In the genomic region with DNA sequence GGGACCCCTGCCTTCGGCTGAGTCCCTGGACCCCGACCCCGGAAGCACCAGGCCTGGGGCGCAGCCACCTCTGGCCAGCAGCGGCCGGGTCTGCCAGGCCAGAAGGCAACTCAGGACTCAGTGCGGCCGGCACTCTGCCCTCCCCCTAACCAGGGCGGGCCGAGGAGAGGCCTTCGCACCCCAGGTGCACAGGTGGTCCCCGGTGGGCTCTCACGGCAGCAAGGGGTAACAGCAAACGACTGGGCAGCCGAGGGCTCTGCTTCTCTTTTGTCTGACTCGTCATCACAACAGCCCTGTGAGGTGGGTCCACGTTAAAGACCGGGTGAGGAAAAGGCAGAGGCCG, we compare ENCODE assay signal across 18 cellular contexts. TPM values are rescaled to one million over a fixed set of nuclear protein-coding genes. Genes with fewer than 3 reads are reported as not detected.
DNase-seq lines count a peak whose midpoint lies in the region; ATAC-seq and TF ChIP-seq lines count a peak whose summit lies in the region.
"Had no signal": no experiment of that assay in that cellular context is flagged by ENCODE, and none has a peak within 500 bp of the region (broad histone marks: within the 10 kb centered on the region; RNA-seq: fewer than 3 reads in every experiment).

No MANE protein-coding gene starts in this region.

- H3K4me3 ChIP-seq in heart right ventricle, result no peak overlapping the region
- no peak overlapping the region for H3K4me3 ChIP-seq in lower lobe of right lung
- H3K4me3 ChIP-seq in sigmoid colon, result no peak overlapping the region
- H3K4me3 ChIP-seq in upper lobe of left lung, result no peak overlapping the region

- no peaks in the 10 kb centered on the region for H3K27me3 ChIP-seq in heart right ventricle
- no peaks in the 10 kb centered on the region for H3K27me3 ChIP-seq in lower lobe of right lung (ENCODE audit: low read depth)
- H3K27me3 ChIP-seq in sigmoid colon, result no peaks in the 10 kb centered on the region
- no peaks in the 10 kb centered on the region for H3K27me3 ChIP-seq in upper lobe of left lung

- H3K4me1 ChIP-seq in heart right ventricle (peaks cover 55 to 94% (median 87%) of the 10 kb centered on the region in 9 donors), lower lobe of right lung (peaks cover 64% of the 10 kb centered on the region), sigmoid colon (peaks cover 0 to 70% (median 65%) of the 10 kb centered on the region in 4 donors), upper lobe of left lung (peaks cover 58 to 72% (median 67%) of the 10 kb centered on the region in 4 donors)

- peak in 1 of 2 donors; percentile 21 for DNase-seq in heart right ventricle
- no peak for DNase-seq in left cardiac atrium
- DNase-seq in lower lobe of right lung, result no peak
- no peak for DNase-seq in sigmoid colon
- peak in 1 of 2 donors; percentile 73 for DNase-seq in upper lobe of left lung
- no peak for DNase-seq in ACHN
- no peak for DNase-seq in DMS153 (lab: John Stamatoyannopoulos, UW)
- no peak for DNase-seq in occipital lobe (lab: John Stamatoyannopoulos, UW)
- DNase-seq: activated CD4-positive, alpha-beta memory T cell treated with anti-CD3 and anti-CD28 coated beads for 36 hours; activated gamma-delta T cell treated with Interleukin-2 at 50 U/mL for 16 hours; COR-L47; effector memory CD4-positive, alpha-beta T cell; NCI-H1105 treated with DMSO at 0.1 percent for 48 hours; NCI-H2081 treated with DMSO at 0.1 percent for 48 hours had no signal

- ATAC-seq in heart right ventricle, result no peak
- ATAC-seq in left cardiac atrium, result no peak
- no peak for ATAC-seq in lower lobe of right lung
- no peak for ATAC-seq in upper lobe of left lung (ENCODE audit: low FRiP score in 2 of 2)
- ATAC-seq: esophagus mucosa; Panc1; stimulated activated memory B cell treated with anti-CD40 and anti-IgM and Interleukin-4, amounts not matched to agents 10 μg/mL and 1 μg/mL and 100 μg/mL, for 72 hours; WTC11 had no signal

- H3K9me3 ChIP-seq in heart right ventricle (no peaks in the 10 kb centered on the region), lower lobe of right lung (no peaks in the 10 kb centered on the region), sigmoid colon (no peaks in the 10 kb centered on the region), upper lobe of left lung (no peaks in the 10 kb centered on the region)

- H3K36me3 ChIP-seq in heart right ventricle (no peaks in the 10 kb centered on the region), lower lobe of right lung (no peaks in the 10 kb centered on the region), sigmoid colon (no peaks in the 10 kb centered on the region), upper lobe of left lung (no peaks in the 10 kb centered on the region)

- no peak for TF ChIP-seq POLR2A in sigmoid colon (IDR thresholded peaks at IDR 0.05)
- no peak for TF ChIP-seq POLR2A in upper lobe of left lung (IDR thresholded peaks at IDR 0.05)

- no peak for TF ChIP-seq EP300 in sigmoid colon (IDR thresholded peaks at IDR 0.05)
- TF ChIP-seq EP300 in upper lobe of left lung (IDR thresholded peaks at IDR 0.05), result no peak

- no peak for TF ChIP-seq CTCF in heart right ventricle (IDR thresholded peaks at IDR 0.05)
- no peak for TF ChIP-seq CTCF in lower lobe of right lung (IDR thresholded peaks at IDR 0.05)
- TF ChIP-seq CTCF in sigmoid colon (IDR thresholded peaks at IDR 0.05), result no peak
- no peak for TF ChIP-seq CTCF in upper lobe of left lung (IDR thresholded peaks at IDR 0.05)

- WGBS in heart right ventricle, 2 donors, result 71 to 78% methylated on average over 19 of the region's 19 CpGs
- 89 to 90% methylated on average over 19 of the region's 19 CpGs for WGBS in sigmoid colon, 2 donors
- 75 to 86% methylated on average over 3 to 4 of the region's 19 CpGs for WGBS in upper lobe of left lung, 2 donors

- intact Hi-C loops in heart right ventricle (cut with DNase I), result loop anchor here in 2 of 10 donors (2.0 to 10.0 kb wide), 2 partner anchors 20 to 58 kb away; a partner anchor contains a TSS
- intact Hi-C loops in left cardiac atrium (cut with DNase I), result no loop called here
- intact Hi-C loops in lower lobe of right lung (cut with DNase I), result no loop called here
- intact Hi-C loops in sigmoid colon (cut with DNase I), result no loop called here

- H3K27ac ChIP-seq in heart right ventricle (peak overlapping the region in 9 of 10 donors; percentile 52 to 92 (median 84)), lower lobe of right lung (peak overlapping the region; percentile 78), sigmoid colon (peak overlapping the region; percentile 55 to 85 (median 78)), upper lobe of left lung (peak overlapping the region in 3 of 4 donors; percentile 49 to 88 (median 75))

- in situ Hi-C loops in ACHN (cut with HindIII; ENCODE audit: low pct_ligation_motif_present, low pct_unique_long_range_greater_than_20kb, low sequenced_read_pairs), result no loop called here

RNA-seq across cellular contexts. Expression of a gene that starts 20.7 kb away (rescaled TPM):
- total RNA-seq in heart right ventricle (10 to 100 TPM; 12.0 to 27.0 (median 21.8) TPM), left cardiac atrium (10 to 100 TPM; 22.7 to 36.0 TPM), lower lobe of right lung (91.4 TPM), sigmoid colon (10 to 100 TPM; 16.6 to 36.0 (median 31.8) TPM), upper lobe of left lung (100 to 1,000 TPM in 4 of 6 donors, 10 to 100 TPM in 2; 49.6 to 175 (median 110) TPM), occipital lobe (22.9 TPM)
- polyA plus RNA-seq in heart right ventricle (10 to 100 TPM in 1 of 2 donors, 1 to 10 TPM in 1; 7.3 to 14.5 TPM), sigmoid colon (10 to 100 TPM in 1 of 3 donors, 1 to 10 TPM in 2; 1.8 to 30.8 (median 3.7) TPM)
